ENCODE assay signal across 10 cellular contexts in genomic region chr4:159298502-159298901, GRCh38.
A peak's percentile ranks its signal among the peaks of the same experiment; 100 is the strongest.
DNase-seq lines count a peak whose midpoint lies in the region; ATAC-seq and TF ChIP-seq lines count a peak whose summit lies in the region.
"Had no signal": no experiment of that assay in that cellular context is flagged by ENCODE, and none has a peak within 500 bp of the region (broad histone marks: within the 10 kb centered on the region; RNA-seq: fewer than 3 reads in every experiment).

No MANE protein-coding gene starts in this region.

- peak overlapping the region; percentile 54 for H3K4me3 ChIP-seq in osteoblast (ENCODE audit: insufficient read depth, low read length)

- no peak for TF ChIP-seq CTCF in osteoblast (IDR thresholded peaks at IDR 0.05; ENCODE audit: extremely low read depth, low read depth, low read length)

- H3K27ac ChIP-seq in osteoblast (ENCODE audit: low read depth, low read length) = peak overlapping the region; percentile 54
- H3K27ac ChIP-seq: parathyroid adenoma had no signal

- peak; percentile 9 for DNase-seq in UCSD-AML1 (lab: John Stamatoyannopoulos, UW; ENCODE audit: unreplicated experiment)
- DNase-seq in osteoblast (ENCODE audit: insufficient read length, low spot score, missing footprints) = peak; percentile 66
- no peak for DNase-seq in NCI-H345 (lab: John Stamatoyannopoulos, UW)
- no peak for DNase-seq in AML-193 (lab: John Stamatoyannopoulos, UW)
- DNase-seq in HuH-7.5 (ENCODE audit: low spot score) = no peak
- no peak for DNase-seq in stimulated activated naive CD8-positive, alpha-beta T cell treated with anti-CD3 and anti-CD28 coated beads, Interleukin-15, Interleukin-2, amounts not matched to agents 100 U/mL and 50 U/mL, for 24 hours
- DNase-seq: T-cell had no signal

- peaks cover 7% of the 10 kb centered on the region for H3K79me2 ChIP-seq in osteoblast (ENCODE audit: insufficient read depth, low read length)
- H3K79me2 ChIP-seq: parathyroid adenoma had no signal

- H3K27me3 ChIP-seq in osteoblast (ENCODE audit: insufficient read depth, low read length) = no peaks in the 10 kb centered on the region

- ATAC-seq in GM18867 (IDR thresholded peaks at IDR 0.05; ENCODE audit: unreplicated experiment) (peak; percentile 75), HG02623 (IDR thresholded peaks at IDR 0.05; ENCODE audit: unreplicated experiment) (peak; percentile 58)
- no peak for ATAC-seq in stimulated activated naive CD8-positive, alpha-beta T cell treated with anti-CD3 and anti-CD28 coated beads, Interleukin-15, Interleukin-2, amounts not matched to agents 100 U/mL and 50 U/mL, for 24 hours
- ATAC-seq: T-cell had no signal

- no peaks in the 10 kb centered on the region for H3K9me3 ChIP-seq in osteoblast (ENCODE audit: low read depth, low read length)

- no peaks in the 10 kb centered on the region for H4K20me1 ChIP-seq in osteoblast (ENCODE audit: insufficient read depth, low read length)

- no peaks in the 10 kb centered on the region for H3K36me3 ChIP-seq in osteoblast (ENCODE audit: insufficient read depth, low read length)

- H3K4me1 ChIP-seq in osteoblast (ENCODE audit: insufficient read depth, low read length) = peaks cover 37% of the 10 kb centered on the region
- H3K4me1 ChIP-seq: parathyroid adenoma had no signal

- H3K4me2 ChIP-seq in osteoblast (ENCODE audit: insufficient read depth, low read length) = peak overlapping the region; percentile 76

- peak overlapping the region; percentile 34 for H2AFZ ChIP-seq in osteoblast (ENCODE audit: low read length)
- H2AFZ ChIP-seq: parathyroid adenoma had no signal

Comparison
In these comparisons a context has a peak if more than half of its experiments do, and no peak if none do; other contexts are left out.
1. DNase-seq: peak in UCSD-AML1 (single experiment) and osteoblast (single experiment); none in NCI-H345 (single experiment), AML-193 (0 of 2), HuH-7.5 (single experiment) and stimulated activated naive CD8-positive, alpha-beta T cell treated with anti-CD3 and anti-CD28 coated beads, Interleukin-15, Interleukin-2, amounts not matched to agents 100 U/mL and 50 U/mL, for 24 hours (single experiment).